8 cellular contexts compared by ENCODE assay signal in genomic region chr1:10338047-10338446, GRCh38.
DNase-seq lines count a peak whose midpoint lies in the region; ATAC-seq and TF ChIP-seq lines count a peak whose summit lies in the region.

No MANE protein-coding gene starts in this region.

- TF ChIP-seq CTCF in HEK293 (tag by site-specific recombination; IDR thresholded peaks at IDR 0.05) = peak; percentile 63

- no peaks in the 10 kb centered on the region for H3K4me1 Mint-ChIP-seq in T-cell
- H3K4me1 Mint-ChIP-seq in central memory CD8-positive, alpha-beta T cell = no peaks in the 10 kb centered on the region

- H3K4me3 Mint-ChIP-seq in T-cell = no peak overlapping the region
- H3K4me3 Mint-ChIP-seq in central memory CD8-positive, alpha-beta T cell = no peak overlapping the region

- no peaks in the 10 kb centered on the region for H3K27me3 Mint-ChIP-seq in T-cell
- no peaks in the 10 kb centered on the region for H3K27me3 Mint-ChIP-seq in central memory CD8-positive, alpha-beta T cell

- H3K27ac ChIP-seq in HEK293 (ENCODE audit: extremely low read depth, low read depth, low read length) = no peak overlapping the region

- CTCF ChIA-PET in HEK293 (lab: Yijun Ruan, JAX) = interaction anchor here (0.6 to 2.7 kb wide), 22 partner anchors 8 to 462 kb away, joined by 3 to 25 read pairs (median 3); partner anchors contain the start of genes KIF1B and PGD
- CTCF ChIA-PET in T-cell (lab: Charles Lee) = interaction anchor here in 1 of 2 donors (0.6 kb wide), 1 partner anchor 129 kb away, joined by 3 read pairs; no protein-coding TSS in a partner anchor

- peaks cover 59% of the 10 kb centered on the region for H3K36me3 Mint-ChIP-seq in T-cell
- H3K36me3 Mint-ChIP-seq in central memory CD8-positive, alpha-beta T cell (ENCODE audit: insufficient read depth) = peaks cover 36% of the 10 kb centered on the region

- H3K4me1 ChIP-seq in HEK293 (ENCODE audit: control insufficient read depth, insufficient read depth, low read length) = peaks cover 4% of the 10 kb centered on the region; the same call in 1 of the 2 replicates

- POLR2A ChIA-PET in HEK293 (lab: Yijun Ruan, JAX) = no interaction called here
- POLR2A ChIA-PET in T-cell (lab: Charles Lee) = no interaction called here

- ATAC-seq in T-cell (replicated peaks in 1 of 4) (peak in 2 of 4 experiments; percentile 58 to 60), left colon (peak; percentile 80)
- ATAC-seq in central memory CD8-positive, alpha-beta T cell (replicated peaks; ENCODE audit: extremely low read depth, poor library complexity, severe bottlenecking) = peak; percentile 70

- no peaks in the 10 kb centered on the region for H3K9me3 ChIP-seq in HEK293 (ENCODE audit: control insufficient read depth, insufficient read depth, low read depth, low read length)

- no peak overlapping the region for H3K4me3 ChIP-seq in HEK293 (ENCODE audit: low read depth, low read length)

- peak; percentile 20 for DNase-seq in CMK (ENCODE audit: low read depth)
- DNase-seq in T-cell = peak in 23 of 34 experiments; percentile 2 to 35 (median 10)
- DNase-seq in central memory CD8-positive, alpha-beta T cell (ENCODE audit: low spot score in 2 of 2) = peak in 1 of 2 donors; percentile 13
- peak in 1 of 2 donors; percentile 43 for DNase-seq in left colon
- peak; percentile 8 to 11 (median 9) for DNase-seq in stimulated activated CD4-positive, alpha-beta T cell treated with anti-CD3 and anti-CD28 coated beads, TNF-alpha, amount 100 ng/mL, for 48 hours (ENCODE audit: low read depth in 3 of 3)
- DNase-seq in activated CD4-positive, CD25-positive, alpha-beta regulatory T cell (lab: John Stamatoyannopoulos, UW) = no peak
- no peak for DNase-seq in T1000 (lab: John Stamatoyannopoulos, UW)

- no peaks in the 10 kb centered on the region for H3K9me3 Mint-ChIP-seq in T-cell
- no peaks in the 10 kb centered on the region for H3K9me3 Mint-ChIP-seq in central memory CD8-positive, alpha-beta T cell

- peaks cover 16 to 78% of the 10 kb centered on the region in 2 experiments; a peak in 2 of 3 replicates for H3K36me3 ChIP-seq in HEK293 (ENCODE audit: control insufficient read depth in 2 of 2, insufficient read depth in 1 of 2, low read length in 2 of 2)

- no peak overlapping the region for H3K27ac Mint-ChIP-seq in T-cell
- H3K27ac Mint-ChIP-seq in central memory CD8-positive, alpha-beta T cell (ENCODE audit: low read depth) = peak overlapping the region; percentile 32

- intact Hi-C loops in left colon (cut with DNase I, micrococcal nuclease) = no loop called here

TF ChIP-seq in HEK293, 187 proteins besides CTCF, POLR2A, EP300 and RAD21:
- no peak for TF ChIP-seq ZNF19 (tag by site-specific recombination; IDR thresholded peaks at IDR 0.05; ENCODE audit: low read depth)
- TF ChIP-seq ZNF654 (tag by site-specific recombination; IDR thresholded peaks at IDR 0.05; ENCODE audit: low read depth) = peak; percentile 58

Comparison
In these comparisons a context has a peak if more than half of its experiments do, and no peak if none do; other contexts are left out.
1. DNase-seq: peak in CMK (single experiment), T-cell (23 of 34) and stimulated activated CD4-positive, alpha-beta T cell treated with anti-CD3 and anti-CD28 coated beads, TNF-alpha, amount 100 ng/mL, for 48 hours (3 of 3); none in activated CD4-positive, CD25-positive, alpha-beta regulatory T cell (0 of 4) and T1000 (single experiment).